ENCODE assay signal across 29 cellular contexts in the genomic region with DNA sequence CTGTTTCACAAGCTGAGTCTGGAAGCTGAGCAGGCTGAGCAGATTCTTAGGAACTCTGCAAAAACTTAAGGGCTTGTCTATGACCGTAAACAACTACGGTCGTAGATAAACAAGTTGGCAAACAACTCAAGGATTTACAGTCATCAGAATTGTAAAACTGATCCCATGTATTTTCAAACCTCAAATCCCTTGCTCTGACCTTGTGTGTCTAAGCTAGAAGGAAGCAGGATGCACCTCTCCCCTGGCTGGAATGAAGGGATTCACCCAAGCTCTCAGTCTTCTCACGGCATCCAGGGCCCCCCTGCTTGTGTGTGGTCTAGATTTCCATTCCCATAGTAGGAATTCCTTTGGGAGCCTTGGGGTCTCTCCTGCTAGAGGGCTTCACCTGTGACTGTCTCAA. TPM values are rescaled to one million over a fixed set of nuclear protein-coding genes. Genes with fewer than 3 reads are reported as not detected.
A peak's percentile ranks its signal among the peaks of the same experiment; 100 is the strongest.
DNase-seq lines count a peak whose midpoint lies in the region; ATAC-seq, FAIRE-seq and TF ChIP-seq lines count a peak whose summit lies in the region.
"Had no signal": no experiment of that assay in that cellular context is flagged by ENCODE, and none has a peak within 500 bp of the region (broad histone marks: within the 10 kb centered on the region; RNA-seq: fewer than 3 reads in every experiment).

No MANE protein-coding gene starts in this region.

- H3K9me3 ChIP-seq in mammary epithelial cell (replicated peaks; ENCODE audit: insufficient read depth, low read length) (no peaks in the 10 kb centered on the region), suprapubic skin (no peaks in the 10 kb centered on the region)
- H3K9me3 ChIP-seq: Caco-2, SJSA1 had no signal

- no peak for DNase-seq in mammary epithelial cell
- DNase-seq in MCF 10A (ENCODE audit: unreplicated experiment): no peak
- DNase-seq in bronchial epithelial cell (ENCODE audit: low read depth): peak; percentile 64
- DNase-seq in islet precursor cell: peak; percentile 22
- DNase-seq in suprapubic skin (ENCODE audit: low spot score in 2 of 2): no peak
- no peak for DNase-seq in stimulated activated naive CD8-positive, alpha-beta T cell treated with anti-CD3 and anti-CD28 coated beads, Interleukin-15, amount 100 ng/mL, for 72 hours
- DNase-seq in DMS79 (lab: John Stamatoyannopoulos, UW): no peak
- DNase-seq: 8988T; ACHN; C1 segment of cervical spinal cord; Caco-2; CD8-positive, alpha-beta T cell; EL; GDM1; HCEC 1CT; NCI-H1092; NCI-H1417 treated with DMSO at 0.1 percent for 48 hours; NCI-H1694 treated with DMSO at 0.1 percent for 48 hours; NCI-H2081; NCI-H2227 treated with DMSO at 0.1 percent for 48 hours; NCI-H526 treated with DMSO at 0.1 percent for 48 hours; Right ventricle myocardium superior; RPMI8226 had no signal

- ATAC-seq in stimulated activated naive CD8-positive, alpha-beta T cell treated with anti-CD3 and anti-CD28 coated beads, Interleukin-15, amount 100 ng/mL, for 72 hours: no peak
- ATAC-seq in HG03565 (IDR thresholded peaks at IDR 0.05; ENCODE audit: unreplicated experiment): no peak
- ATAC-seq: CD8-positive, alpha-beta T cell; GM12878 had no signal

- peak overlapping the region; percentile 8 for H3K9ac ChIP-seq in mammary epithelial cell (ENCODE audit: insufficient read depth, low read length)

- H3K4me1 ChIP-seq in mammary epithelial cell (ENCODE audit: insufficient read depth, low read length): peaks cover 28% of the 10 kb centered on the region
- H3K4me1 ChIP-seq in suprapubic skin: peaks cover 61% of the 10 kb centered on the region
- H3K4me1 ChIP-seq: Caco-2, SJSA1 had no signal

- no peaks in the 10 kb centered on the region for H3K27me3 Mint-ChIP-seq in MCF 10A (ENCODE audit: insufficient read depth, unreplicated experiment)
- H3K27me3 Mint-ChIP-seq in stimulated activated naive CD8-positive, alpha-beta T cell treated with anti-CD3 and anti-CD28 coated beads, Interleukin-15, amount 100 ng/mL, for 72 hours: peaks cover 13% of the 10 kb centered on the region

- H3K27ac Mint-ChIP-seq in MCF 10A (ENCODE audit: low read depth, unreplicated experiment): no peak overlapping the region
- H3K27ac Mint-ChIP-seq in stimulated activated naive CD8-positive, alpha-beta T cell treated with anti-CD3 and anti-CD28 coated beads, Interleukin-15, amount 100 ng/mL, for 72 hours: no peak overlapping the region
- H3K27ac Mint-ChIP-seq: CD8-positive, alpha-beta T cell had no signal

- CTCF ChIA-PET in mammary epithelial cell (lab: Charles Lee; ENCODE audit: low non-redundant PET): interaction anchor here (0.8 kb wide), 1 partner anchor 366 kb away, joined by 3 read pairs; no protein-coding TSS in a partner anchor
- CTCF ChIA-PET in MCF 10A (lab: Yijun Ruan, JAX): interaction anchor here (0.6 to 7.9 kb wide), 6 partner anchors 8 to 84 kb away, joined by 3 to 69 read pairs (median 4); no protein-coding TSS in a partner anchor

- H3K4me2 ChIP-seq in mammary epithelial cell (ENCODE audit: insufficient read depth, low read depth, low read length): peak overlapping the region; percentile 44

- no peaks in the 10 kb centered on the region for H3K9me3 Mint-ChIP-seq in MCF 10A (ENCODE audit: unreplicated experiment)
- H3K9me3 Mint-ChIP-seq in stimulated activated naive CD8-positive, alpha-beta T cell treated with anti-CD3 and anti-CD28 coated beads, Interleukin-15, amount 100 ng/mL, for 72 hours: no peaks in the 10 kb centered on the region
- H3K9me3 Mint-ChIP-seq: CD8-positive, alpha-beta T cell; IgD-negative memory B cell had no signal

- TF ChIP-seq EP300 in suprapubic skin (IDR thresholded peaks at IDR 0.05): no peak

- H3K36me3 ChIP-seq in mammary epithelial cell (ENCODE audit: insufficient read depth, low read length) (no peaks in the 10 kb centered on the region), bronchial epithelial cell (ENCODE audit: control insufficient read depth, insufficient read depth, low read length) (no peaks in the 10 kb centered on the region), suprapubic skin (no peaks in the 10 kb centered on the region)
- H3K36me3 ChIP-seq: SJSA1 had no signal

- no peaks in the 10 kb centered on the region for H4K20me1 ChIP-seq in mammary epithelial cell (ENCODE audit: insufficient read depth, low read length)

- no peak for TF ChIP-seq CTCF in mammary epithelial cell (conservative IDR thresholded peaks at IDR 0.05 in 1 of 2, IDR thresholded peaks at IDR 0.05 in 1 of 2; ENCODE audit: extremely low read depth in 1 of 2, insufficient read depth in 1 of 2, low read depth in 1 of 2, low read length in 2 of 2)
- TF ChIP-seq CTCF in MCF 10A (IDR thresholded peaks at IDR 0.05; ENCODE audit: unreplicated experiment): no peak
- no peak for TF ChIP-seq CTCF in bronchial epithelial cell (IDR thresholded peaks at IDR 0.05; ENCODE audit: insufficient read depth, low read length, severe bottlenecking)
- TF ChIP-seq CTCF in suprapubic skin (IDR thresholded peaks at IDR 0.05): no peak

- no peak for TF ChIP-seq POLR2A in suprapubic skin (IDR thresholded peaks at IDR 0.05)

- peaks cover 13% of the 10 kb centered on the region for H3K4me1 Mint-ChIP-seq in MCF 10A (ENCODE audit: insufficient read depth, unreplicated experiment)
- H3K4me1 Mint-ChIP-seq in stimulated activated naive CD8-positive, alpha-beta T cell treated with anti-CD3 and anti-CD28 coated beads, Interleukin-15, amount 100 ng/mL, for 72 hours: no peaks in the 10 kb centered on the region

- no peak for FAIRE-seq in bronchial epithelial cell (lab: Jason Lieb, UNC)
- FAIRE-seq: GM12878, H1 had no signal

- in situ Hi-C loops in mammary epithelial cell (cut with MboI; ENCODE audit: low sequenced_read_pairs in 2 of 2): no loop called here

- no peak overlapping the region for H3K4me3 ChIP-seq in mammary epithelial cell (replicated peaks in 1 of 3; ENCODE audit: insufficient read depth in 1 of 3, low read depth in 2 of 3, low read length in 3 of 3)
- no peak overlapping the region for H3K4me3 ChIP-seq in bronchial epithelial cell (ENCODE audit: low read depth, low read length)
- H3K4me3 ChIP-seq in suprapubic skin: no peak overlapping the region
- H3K4me3 ChIP-seq: GM12878, SJSA1 had no signal

- no peak overlapping the region for H3K4me3 Mint-ChIP-seq in MCF 10A (ENCODE audit: unreplicated experiment)
- no peak overlapping the region for H3K4me3 Mint-ChIP-seq in stimulated activated naive CD8-positive, alpha-beta T cell treated with anti-CD3 and anti-CD28 coated beads, Interleukin-15, amount 100 ng/mL, for 72 hours
- H3K4me3 Mint-ChIP-seq: CD8-positive, alpha-beta T cell had no signal

- BruUV-seq in mammary epithelial cell (replicated peaks; lab: Mats Ljungman, UMichigan) (no TSS peak), MCF 10A (replicated peaks; lab: Mats Ljungman, UMichigan) (no TSS peak)

- 78% methylated on average over 4 of the region's 4 CpGs for WGBS in mammary epithelial cell (ENCODE audit: low coverage, missing lambda C conversion rate)
- 54% methylated on average over 4 of the region's 4 CpGs for WGBS in suprapubic skin

- no peaks in the 10 kb centered on the region for H3K79me2 ChIP-seq in mammary epithelial cell (ENCODE audit: insufficient read depth, low read length)

- H2AFZ ChIP-seq in mammary epithelial cell (ENCODE audit: low read depth, low read length): peak overlapping the region; percentile 65

- peak overlapping the region; percentile 44 for H3K27ac ChIP-seq in mammary epithelial cell (ENCODE audit: insufficient read depth, low read depth, low read length)
- H3K27ac ChIP-seq in suprapubic skin: peak overlapping the region; percentile 79
- H3K27ac ChIP-seq: SJSA1 had no signal

- POLR2A ChIA-PET in MCF 10A (lab: Yijun Ruan, JAX): interaction anchor here (1.0 to 1.9 kb wide), 4 partner anchors 10 to 36 kb away, joined by 3 to 7 read pairs (median 4); no protein-coding TSS in a partner anchor

- no peaks in the 10 kb centered on the region for H3K27me3 ChIP-seq in mammary epithelial cell (ENCODE audit: insufficient read depth, low read length)
- H3K27me3 ChIP-seq in bronchial epithelial cell (ENCODE audit: control insufficient read depth, insufficient read depth, low read length): no peaks in the 10 kb centered on the region
- H3K27me3 ChIP-seq in suprapubic skin: no peaks in the 10 kb centered on the region

- no peaks in the 10 kb centered on the region for H3K36me3 Mint-ChIP-seq in MCF 10A (ENCODE audit: insufficient read depth, unreplicated experiment)
- H3K36me3 Mint-ChIP-seq: CD8-positive, alpha-beta T cell; IgD-negative memory B cell had no signal

- dilution Hi-C loops in mammary epithelial cell (cut with HindIII; ENCODE audit: low sequenced_read_pairs): no loop called here

- intact Hi-C loops in mammary epithelial cell (cut with micrococcal nuclease): no loop called here
- intact Hi-C loops in MCF 10A (cut with micrococcal nuclease): no loop called here

RNA-seq across cellular contexts. Expression of a gene that starts 12.4 kb away (rescaled TPM):
- total RNA-seq in mammary epithelial cell (10 to 100 TPM in 1 of 2 donors, 1 to 10 TPM in 1; 1.0 to 18.0 TPM), MCF 10A (2022) (0.39 TPM in 1 of 2 replicates, not detected in the other), bronchial epithelial cell (71.9 and 113 TPM in 2 replicates), suprapubic skin (100 to 1,000 TPM; 129 to 147 (median 135) TPM)
- polyA plus RNA-seq in mammary epithelial cell: 38.0 TPM
- 21.7 TPM for polyA minus RNA-seq in mammary epithelial cell
- total RNA-seq: Caco-2; CD8-positive, alpha-beta T cell; GM12878; H1; NCI-H460; SJSA1 had no signal
- polyA plus RNA-seq: H1, IgD-negative memory B cell had no signal

RNA-seq across cellular contexts. Expression of a gene that starts 47.2 kb away (rescaled TPM):
- total RNA-seq in mammary epithelial cell: not detected
- polyA plus RNA-seq in mammary epithelial cell: 0.09 TPM
- polyA minus RNA-seq in mammary epithelial cell: not detected
- not detected in 2 replicates for total RNA-seq in MCF 10A (2022)
- not detected in 2 replicates for total RNA-seq in bronchial epithelial cell
- 10 to 100 TPM in 3 of 4 donors, under 1 TPM in 1; 0.80 to 23.2 (median 18.3) TPM for total RNA-seq in suprapubic skin
- total RNA-seq: Caco-2; CD8-positive, alpha-beta T cell; GM12878; H1; NCI-H460; Right ventricle myocardium superior; SJSA1 had no signal
- polyA plus RNA-seq: GM12878, H1, IgD-negative memory B cell had no signal

RNA-seq across cellular contexts. Expression of a gene that starts 56.0 kb away (rescaled TPM):
- total RNA-seq in mammary epithelial cell: 1 to 10 TPM in 1 of 2 donors, under 1 TPM in 1; 0.67 to 1.3 TPM
- 0.46 TPM for polyA plus RNA-seq in mammary epithelial cell
- polyA minus RNA-seq in mammary epithelial cell: not detected
- not detected in 2 replicates for total RNA-seq in MCF 10A (2022)
- 1.1 and 1.9 TPM in 2 replicates for total RNA-seq in bronchial epithelial cell
- 10 to 100 TPM in 3 of 4 donors, 1 to 10 TPM in 1; 7.7 to 73.9 (median 37.1) TPM for total RNA-seq in suprapubic skin
- total RNA-seq: Caco-2; CD8-positive, alpha-beta T cell; GM12878; H1; NCI-H460; Right ventricle myocardium superior; SJSA1 had no signal
- polyA plus RNA-seq: GM12878, H1, IgD-negative memory B cell had no signal

RNA-seq across cellular contexts. Expression of a gene that starts 58.8 kb away (rescaled TPM):
- 10 to 100 TPM; 23.8 to 28.6 TPM for total RNA-seq in mammary epithelial cell
- polyA plus RNA-seq in mammary epithelial cell: 12.8 TPM
- polyA minus RNA-seq in mammary epithelial cell: 33.5 TPM
- total RNA-seq in MCF 10A (2022): 9.6 and 13.2 TPM in 2 replicates
- 25.0 and 27.0 TPM in 2 replicates for total RNA-seq in bronchial epithelial cell
- 100 to 1,000 TPM in 1 of 4 donors, 10 to 100 TPM in 3; 53.8 to 102 (median 88.0) TPM for total RNA-seq in suprapubic skin

Comparison
In these comparisons a context has a peak if more than half of its experiments do, and no peak if none do; other contexts are left out.
1. DNase-seq: peak in bronchial epithelial cell (single experiment) and islet precursor cell (single experiment); none in mammary epithelial cell (single experiment), MCF 10A (single experiment), suprapubic skin (0 of 2), stimulated activated naive CD8-positive, alpha-beta T cell treated with anti-CD3 and anti-CD28 coated beads, Interleukin-15, amount 100 ng/mL, for 72 hours (0 of 2) and DMS79 (single experiment).